ENCODE assay signal across 8 cellular contexts in the genomic region with DNA sequence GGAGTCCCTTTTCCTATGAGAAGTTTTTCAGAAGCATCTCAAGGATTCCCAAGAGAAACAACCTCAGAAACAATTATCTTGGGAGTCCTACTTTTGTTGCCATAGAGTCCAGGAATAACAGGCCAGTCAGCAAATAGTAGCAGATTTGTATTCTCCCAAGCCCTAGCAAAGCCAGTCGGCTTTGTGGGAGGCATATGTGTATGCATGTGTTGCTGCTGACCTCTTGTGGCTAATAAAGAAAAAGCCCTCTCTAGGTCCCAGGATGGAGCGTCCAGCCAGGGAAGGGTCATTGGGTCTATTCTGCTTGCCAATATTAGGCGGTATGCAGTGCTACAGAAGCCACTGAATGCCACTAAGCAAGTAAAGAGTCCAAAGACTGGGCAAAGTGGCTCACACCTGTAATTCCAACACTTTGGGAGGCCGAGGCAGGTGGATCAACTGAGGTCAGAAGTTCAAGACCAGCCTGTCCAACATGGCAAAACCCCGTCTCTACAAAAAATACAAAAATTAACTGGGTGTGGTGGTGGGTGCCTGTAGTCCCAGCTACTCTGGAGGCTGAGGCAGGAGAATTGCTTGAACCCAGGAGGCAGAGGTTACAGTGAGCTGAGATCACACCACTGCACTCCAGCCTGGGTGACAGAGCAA. TPM values are rescaled to one million over a fixed set of nuclear protein-coding genes. Genes with fewer than 3 reads are reported as not detected.
A peak's percentile ranks its signal among the peaks of the same experiment; 100 is the strongest.
DNase-seq lines count a peak whose midpoint lies in the region; ATAC-seq, FAIRE-seq and TF ChIP-seq lines count a peak whose summit lies in the region.
"Not testable (repeated sequence)": the region's sequence is repeated elsewhere in the genome, so short reads cannot be mapped to it uniquely, and the experiment has no call there.

No MANE protein-coding gene starts in this region.

- H3K27ac ChIP-seq in GM23338 (ENCODE audit: low read depth), result not testable (repeated sequence)

- not testable (repeated sequence) for H3K9me2 ChIP-seq in GM23338 (ENCODE audit: insufficient read depth)

- H3K4me1 Mint-ChIP-seq in GM23338; activated naive CD8-positive, alpha-beta T cell treated with anti-CD3 and anti-CD28 coated beads for 36 hours: not testable (repeated sequence)

- not testable (repeated sequence) for H3K4me3 Mint-ChIP-seq in GM23338; activated naive CD8-positive, alpha-beta T cell treated with anti-CD3 and anti-CD28 coated beads for 36 hours

- not testable (repeated sequence) for H3F3A ChIP-seq in GM23338 (replicated peaks; ENCODE audit: low read depth)

- not testable (repeated sequence) for H3K27ac Mint-ChIP-seq in GM23338; activated naive CD8-positive, alpha-beta T cell treated with anti-CD3 and anti-CD28 coated beads for 36 hours

- not testable (repeated sequence) for H3K27me3 ChIP-seq in GM23338 (ENCODE audit: insufficient read depth)

- not testable (repeated sequence) for H3K4me1 ChIP-seq in GM23338 (ENCODE audit: insufficient read depth)

- not testable (repeated sequence) for H2AFZ ChIP-seq in GM23338

- not testable (repeated sequence) for H3K4me2 ChIP-seq in GM23338

- not testable (repeated sequence) for H3K36me3 ChIP-seq in GM23338 (ENCODE audit: insufficient read depth)

- TF ChIP-seq CTCF in GM23338 (conservative IDR thresholded peaks at IDR 0.05; ENCODE audit: low read depth in 2 of 2) (peak; percentile 91 to 93), fibroblast of mammary gland (conservative IDR thresholded peaks at IDR 0.05; ENCODE audit: control insufficient read depth, insufficient read depth, low read depth, low read length) (peak; percentile 96)

- not testable (repeated sequence) for H4K20me1 ChIP-seq in GM23338 (replicated peaks; ENCODE audit: insufficient read depth)

- peak; percentile 41 for DNase-seq in COLO668 (lab: John Stamatoyannopoulos, UW; ENCODE audit: unreplicated experiment)
- peak; percentile 87 for DNase-seq in GM23338 (ENCODE audit: low spot score)
- peak; percentile 46 for DNase-seq in NCI-H128 (lab: John Stamatoyannopoulos, UW; ENCODE audit: unreplicated experiment)
- DNase-seq in RCC 7860 (ENCODE audit: low spot score), result peak; percentile 63
- peak; percentile 20 for DNase-seq in activated naive CD8-positive, alpha-beta T cell treated with anti-CD3 and anti-CD28 coated beads for 36 hours
- DNase-seq in fibroblast of mammary gland (ENCODE audit: low read depth), result peak; percentile 88
- DNase-seq in medulla oblongata (ENCODE audit: extremely low spot score), result peak; percentile 91
- peak; percentile 37 for DNase-seq in stimulated activated CD8-positive, alpha-beta memory T cell treated with anti-CD3 and anti-CD28 coated beads, Interleukin-4, amount 100 ng/mL, for 48 hours

- not testable (repeated sequence) for H3K79me2 ChIP-seq in GM23338 (replicated peaks; ENCODE audit: insufficient read depth)

- peak; percentile 96 for ATAC-seq in GM23338

- not testable (repeated sequence) for FAIRE-seq in RCC 7860 (lab: Jason Lieb, UNC)

- not testable (repeated sequence) for H3K4me3 ChIP-seq in GM23338; fibroblast of mammary gland (ENCODE audit: control insufficient read depth, low read depth, low read length)

- not testable (repeated sequence) for H3K9me3 Mint-ChIP-seq in GM23338; activated naive CD8-positive, alpha-beta T cell treated with anti-CD3 and anti-CD28 coated beads for 36 hours

- not testable (repeated sequence) for H3K27me3 Mint-ChIP-seq in GM23338 (ENCODE audit: insufficient read depth, low read depth, poor library complexity)
- H3K27me3 Mint-ChIP-seq in activated naive CD8-positive, alpha-beta T cell treated with anti-CD3 and anti-CD28 coated beads for 36 hours, result peaks cover 26% of the 10 kb centered on the region

- not testable (repeated sequence) for H3K36me3 Mint-ChIP-seq in GM23338 (ENCODE audit: low read depth); activated naive CD8-positive, alpha-beta T cell treated with anti-CD3 and anti-CD28 coated beads for 36 hours

RNA-seq across cellular contexts. Expression of gene RUSC2, which starts 12.6 kb away (rescaled TPM):
- 5.6 and 8.2 TPM in 2 replicates for total RNA-seq in GM23338 (2014; rRNA removed; shearing (Covaris generic))
- polyA plus RNA-seq in GM23338 (2016; fragmentation: Nextera tagmentation; extraction: Ambion mirVana), result 2.8 and 3.0 TPM in 2 replicates
- 1 to 10 TPM; 2.2 to 2.4 TPM for total RNA-seq in activated naive CD8-positive, alpha-beta T cell treated with anti-CD3 and anti-CD28 coated beads for 36 hours

Comparison
In these comparisons a context has a peak if more than half of its experiments do, and no peak if none do; other contexts are left out.
1. DNase-seq: peak in every context shown above with its lines; median percentile 91 in medulla oblongata; 88 in fibroblast of mammary gland; 87 in GM23338; 63 in RCC 7860; 46 in NCI-H128; 41 in COLO668; 37 in stimulated activated CD8-positive, alpha-beta memory T cell treated with anti-CD3 and anti-CD28 coated beads, Interleukin-4, amount 100 ng/mL, for 48 hours; 20 in activated naive CD8-positive, alpha-beta T cell treated with anti-CD3 and anti-CD28 coated beads for 36 hours.